1 cellular context compared by ENCODE assay signal in genomic region chr4:183674153-183674552, GRCh38.
A peak's percentile ranks its signal among the peaks of the same experiment; 100 is the strongest.
TF ChIP-seq lines count a peak whose summit lies in the region.

No MANE protein-coding gene starts in this region.

TF ChIP-seq in HepG2, 621 proteins besides CTCF, POLR2A, EP300 and RAD21:
- TF ChIP-seq KLF9 (CRISPR knock-in tag; IDR thresholded peaks at IDR 0.05; ENCODE audit: low read depth): no peak
- 0 out of 2 replicates have a peak, but pooled peaks have one; percentile 40 for TF ChIP-seq CEBPG (CRISPR knock-in tag; IDR thresholded peaks at IDR 0.05)
- TF ChIP-seq CEBPB (IDR thresholded peaks at IDR 0.05; ENCODE audit: borderline replicate concordance, low read depth, low read length): peak; percentile 59; the same call in 1 of the 2 replicates
